Comparison of ENCODE assay signal across 16 cellular contexts in the genomic region with DNA sequence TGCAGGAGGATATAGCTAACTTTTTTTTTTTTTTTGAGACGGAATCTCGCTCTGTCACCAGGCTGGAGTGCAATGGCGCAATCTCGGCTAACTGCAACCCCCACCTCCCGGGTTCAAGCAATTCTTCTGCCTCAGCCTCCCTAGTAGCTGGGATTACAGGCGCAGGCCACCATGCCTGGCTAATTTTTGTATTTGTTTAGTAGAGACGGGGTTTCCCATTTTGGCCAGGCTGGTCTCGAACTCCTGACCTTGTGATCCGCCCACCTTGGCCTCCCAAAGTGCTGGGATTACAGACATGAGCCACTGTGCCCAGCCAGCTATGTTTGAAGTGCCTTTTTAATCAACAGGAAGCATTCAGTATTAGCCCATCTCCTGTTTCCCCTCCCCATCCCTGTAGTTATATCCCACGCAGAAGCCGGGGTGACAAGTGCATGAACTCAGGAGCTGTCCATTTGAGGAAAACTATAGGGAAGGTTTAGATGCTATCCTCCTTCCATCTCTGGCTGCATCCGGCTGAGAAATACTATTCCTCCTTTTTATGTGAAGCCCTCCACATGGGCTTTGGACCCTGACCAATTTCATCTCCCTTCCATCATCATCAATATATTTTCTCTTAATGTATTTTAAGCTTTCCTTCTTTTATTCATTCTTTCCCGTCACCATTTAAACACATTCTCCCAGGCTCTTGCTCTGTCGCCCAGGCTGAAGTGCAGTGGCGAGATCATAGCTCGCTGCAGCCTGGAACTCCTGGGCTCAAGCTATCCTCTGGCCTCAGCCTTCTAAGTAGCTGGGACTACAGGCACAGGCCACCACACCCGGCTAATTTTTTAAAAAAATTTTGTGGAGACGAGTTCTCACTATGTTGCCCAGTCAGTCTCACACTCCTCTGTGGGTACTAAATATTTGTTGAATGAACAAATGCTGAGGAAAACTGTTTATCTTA. TPM values are rescaled to one million over a fixed set of nuclear protein-coding genes. Genes with fewer than 3 reads are reported as not detected.
A peak's percentile ranks its signal among the peaks of the same experiment; 100 is the strongest.
DNase-seq lines count a peak whose midpoint lies in the region; ATAC-seq and TF ChIP-seq lines count a peak whose summit lies in the region.
"Had no signal": no experiment of that assay in that cellular context is flagged by ENCODE, and none has a peak within 500 bp of the region (broad histone marks: within the 10 kb centered on the region; RNA-seq: fewer than 3 reads in every experiment).

No MANE protein-coding gene starts in this region.

- no peaks in the 10 kb centered on the region for H3K27me3 ChIP-seq in mesendoderm (ENCODE audit: insufficient read depth, low read length, poor library complexity)
- no peaks in the 10 kb centered on the region for H3K27me3 ChIP-seq in spleen (replicated peaks in 1 of 7)
- no peaks in the 10 kb centered on the region for H3K27me3 ChIP-seq in H7 (ENCODE audit: control insufficient read depth, insufficient read depth, low read length)
- H3K27me3 ChIP-seq: cardiac muscle cell had no signal

- H2AK5ac ChIP-seq in mesendoderm (ENCODE audit: low read length): no peak overlapping the region

- no peak overlapping the region for H3K4ac ChIP-seq in mesendoderm (ENCODE audit: low read depth, low read length)

- no peak overlapping the region for H4K5ac ChIP-seq in mesendoderm (ENCODE audit: low read length)

- ATAC-seq in T-helper 17 cell (no peak), GM21528 (IDR thresholded peaks at IDR 0.05; ENCODE audit: low FRiP score, unreplicated experiment) (no peak), GM19397 (IDR thresholded peaks at IDR 0.05; ENCODE audit: unreplicated experiment) (no peak)

- H3K56ac ChIP-seq in mesendoderm (ENCODE audit: low read length): no peak overlapping the region

- no peak overlapping the region for H3K27ac ChIP-seq in mesendoderm (ENCODE audit: low read depth, low read length)
- peak overlapping the region; percentile 43 to 92 (median 90) for H3K27ac ChIP-seq in spleen

- no peak for TF ChIP-seq CTCF in spleen (IDR thresholded peaks at IDR 0.05 in 8 of 11, conservative IDR thresholded peaks at IDR 0.05 in 3 of 11)

- H2BK15ac ChIP-seq in mesendoderm (replicated peaks; ENCODE audit: low read depth): no peak overlapping the region

- no peak for DNase-seq in activated naive CD4-positive, alpha-beta T cell treated with anti-CD3 and anti-CD28 coated beads, Interleukin-2, amount 10 ng/mL, durations not matched to agents 7 days and 5 days
- no peak for DNase-seq in activated naive CD4-positive, alpha-beta T cell treated with anti-CD3 and anti-CD28 coated beads, Interleukin-2, amount 50 U/mL, for 16 hours
- no peak for DNase-seq in T-helper 17 cell
- peak; percentile 2 for DNase-seq in mesendoderm
- peak; percentile 68 for DNase-seq in spleen
- DNase-seq in H7: no peak
- DNase-seq: activated CD4-positive, alpha-beta memory T cell treated with anti-CD3 and anti-CD28 coated beads for 36 hours; activated T-cell treated with anti-CD3 and anti-CD28 coated beads, Interleukin-2, amount 50 U/mL, for 4 hours; H9; hippocampal formation; SIG-M5; stimulated activated naive CD4-positive, alpha-beta T cell treated with Interleukin-2 at 50 U/mL for 16 hours had no signal

- H3K9me3 Mint-ChIP-seq in activated naive CD4-positive, alpha-beta T cell treated with anti-CD3 and anti-CD28 coated beads, Interleukin-2, amount 10 ng/mL, durations not matched to agents 7 days and 5 days: no peaks in the 10 kb centered on the region
- H3K9me3 Mint-ChIP-seq: activated CD4-positive, alpha-beta memory T cell treated with anti-CD3 and anti-CD28 coated beads for 36 hours; activated T-cell treated with anti-CD3 and anti-CD28 coated beads, Interleukin-2, amount 50 U/mL, for 4 hours; H9 had no signal

- peak overlapping the region; percentile 62 for H3K27ac Mint-ChIP-seq in activated naive CD4-positive, alpha-beta T cell treated with anti-CD3 and anti-CD28 coated beads, Interleukin-2, amount 10 ng/mL, durations not matched to agents 7 days and 5 days
- H3K27ac Mint-ChIP-seq in T-helper 17 cell: peak overlapping the region; percentile 64

- no peak overlapping the region for H3K18ac ChIP-seq in mesendoderm (ENCODE audit: low read length)

- peaks cover 15% of the 10 kb centered on the region for H3K27me3 Mint-ChIP-seq in activated naive CD4-positive, alpha-beta T cell treated with anti-CD3 and anti-CD28 coated beads, Interleukin-2, amount 10 ng/mL, durations not matched to agents 7 days and 5 days
- no peaks in the 10 kb centered on the region for H3K27me3 Mint-ChIP-seq in T-helper 17 cell
- H3K27me3 Mint-ChIP-seq: activated CD4-positive, alpha-beta memory T cell treated with anti-CD3 and anti-CD28 coated beads for 36 hours had no signal

- no peak overlapping the region for H3K4me2 ChIP-seq in mesendoderm (ENCODE audit: low read length)

- 100% methylated on average over 1 of the region's 18 CpGs for WGBS in mesendoderm (ENCODE audit: extremely low coverage, insufficient coverage, low lambda C conversion rate)
- WGBS in spleen, 5 donors: 62 to 73% (median 70%) methylated on average over 18 of the region's 18 CpGs

- peaks cover 15% of the 10 kb centered on the region for H3K36me3 Mint-ChIP-seq in activated naive CD4-positive, alpha-beta T cell treated with anti-CD3 and anti-CD28 coated beads, Interleukin-2, amount 10 ng/mL, durations not matched to agents 7 days and 5 days
- H3K36me3 Mint-ChIP-seq in T-helper 17 cell (ENCODE audit: low read depth): peaks cover 6% of the 10 kb centered on the region

- H3K9ac ChIP-seq in mesendoderm (ENCODE audit: low read length): no peak overlapping the region

- H3K36me3 ChIP-seq in mesendoderm (ENCODE audit: control insufficient read depth, insufficient read depth, low read length) (no peaks in the 10 kb centered on the region), spleen (peaks cover 0 to 11% (median 0%) of the 10 kb centered on the region in 6 donors), H7 (replicated peaks; ENCODE audit: control insufficient read depth, insufficient read depth, low read length) (peaks cover 3% of the 10 kb centered on the region)
- H3K36me3 ChIP-seq: cardiac muscle cell had no signal

- no peak overlapping the region for H3K23ac ChIP-seq in mesendoderm (ENCODE audit: low read length)

- no peak overlapping the region for H2BK5ac ChIP-seq in mesendoderm (ENCODE audit: low read length)

- H3K4me1 Mint-ChIP-seq in activated naive CD4-positive, alpha-beta T cell treated with anti-CD3 and anti-CD28 coated beads, Interleukin-2, amount 10 ng/mL, durations not matched to agents 7 days and 5 days: peaks cover 36% of the 10 kb centered on the region
- peaks cover 27% of the 10 kb centered on the region for H3K4me1 Mint-ChIP-seq in T-helper 17 cell

- H3K4me1 ChIP-seq in mesendoderm (ENCODE audit: control insufficient read depth, low read depth, low read length) (no peaks in the 10 kb centered on the region), spleen (peaks cover 7 to 40% (median 16%) of the 10 kb centered on the region in 6 donors)

- CTCF ChIA-PET in activated naive CD4-positive, alpha-beta T cell treated with anti-CD3 and anti-CD28 coated beads, Interleukin-2, amount 10 ng/mL, durations not matched to agents 7 days and 5 days (lab: Charles Lee): no interaction called here

- H3K79me1 ChIP-seq in mesendoderm (ENCODE audit: low read length): no peaks in the 10 kb centered on the region

- no peak for TF ChIP-seq POLR2A in spleen (IDR thresholded peaks at IDR 0.05)

- H3K9me3 ChIP-seq in T-helper 17 cell (ENCODE audit: control insufficient read depth, low read length, poor library complexity, severe bottlenecking): no peaks in the 10 kb centered on the region
- no peaks in the 10 kb centered on the region for H3K9me3 ChIP-seq in spleen

- H2BK120ac ChIP-seq in mesendoderm (ENCODE audit: low read depth, low read length): no peak overlapping the region

- peak overlapping the region; percentile 13 for H3K4me3 Mint-ChIP-seq in activated naive CD4-positive, alpha-beta T cell treated with anti-CD3 and anti-CD28 coated beads, Interleukin-2, amount 10 ng/mL, durations not matched to agents 7 days and 5 days
- no peak overlapping the region for H3K4me3 Mint-ChIP-seq in T-helper 17 cell

- no peak overlapping the region for H3K4me3 ChIP-seq in mesendoderm (ENCODE audit: low read length)
- no peak overlapping the region for H3K4me3 ChIP-seq in spleen
- no peak overlapping the region for H3K4me3 ChIP-seq in H7 (ENCODE audit: insufficient read depth, low read depth, low read length)
- H3K4me3 ChIP-seq: GM12878 had no signal

- H4K8ac ChIP-seq in mesendoderm (ENCODE audit: low read depth, low read length): no peak overlapping the region

- H3K79me2 ChIP-seq in mesendoderm (ENCODE audit: control insufficient read depth, insufficient read depth, low read length): peaks cover 2% of the 10 kb centered on the region

- intact Hi-C loops in spleen (cut with DNase I; ENCODE audit: low total_unique reads): no loop called here

RNA-seq across cellular contexts. Expression of gene POT1, which starts 1.3 kb away (rescaled TPM):
- 10 to 100 TPM; 15.4 to 19.3 TPM for total RNA-seq in T-helper 17 cell
- polyA plus RNA-seq in mesendoderm (2013, experiment 1 of 2): 16.7 TPM
- 16.1 TPM for polyA plus RNA-seq in mesendoderm (2013, experiment 2 of 2)
- total RNA-seq in spleen: 10 to 100 TPM; 21.3 to 37.0 (median 26.3) TPM
- 10 to 100 TPM in 2 of 3 donors, 1 to 10 TPM in 1; 9.4 to 11.5 (median 11.0) TPM for polyA plus RNA-seq in spleen
- total RNA-seq in H7 (2014; rRNA removed; shearing (Covaris generic)): 36.2 and 58.3 TPM in 2 replicates

Comparison
In these comparisons a context has a peak if more than half of its experiments do, and no peak if none do; other contexts are left out.
1. DNase-seq: peak in mesendoderm (single experiment) and spleen (single experiment); none in activated naive CD4-positive, alpha-beta T cell treated with anti-CD3 and anti-CD28 coated beads, Interleukin-2, amount 10 ng/mL, durations not matched to agents 7 days and 5 days (single experiment), activated naive CD4-positive, alpha-beta T cell treated with anti-CD3 and anti-CD28 coated beads, Interleukin-2, amount 50 U/mL, for 16 hours (single experiment), T-helper 17 cell (0 of 3) and H7 (single experiment).